26 cellular contexts compared by ENCODE assay signal in genomic region chr11:100825610-100826009, GRCh38.
A peak's percentile ranks its signal among the peaks of the same experiment; 100 is the strongest.
DNase-seq lines count a peak whose midpoint lies in the region; TF ChIP-seq lines count a peak whose summit lies in the region.
"Had no signal": no experiment of that assay in that cellular context is flagged by ENCODE, and none has a peak within 500 bp of the region (broad histone marks: within the 10 kb centered on the region; RNA-seq: fewer than 3 reads in every experiment).

No MANE protein-coding gene starts in this region.

- TF ChIP-seq CTCF in hepatocyte (IDR thresholded peaks at IDR 0.05; ENCODE audit: poor library complexity) (no peak), smooth muscle cell (IDR thresholded peaks at IDR 0.05; ENCODE audit: borderline replicate concordance, insufficient read depth, poor library complexity, severe bottlenecking) (no peak), sigmoid colon (IDR thresholded peaks at IDR 0.05) (no peak)

- H3K9me2 ChIP-seq in hepatocyte (replicated peaks; ENCODE audit: insufficient read depth), result no peaks in the 10 kb centered on the region

- H3K4me1 ChIP-seq in hepatocyte (ENCODE audit: insufficient read depth) (peaks cover 12% of the 10 kb centered on the region), smooth muscle cell (ENCODE audit: low read depth) (peaks cover 54% of the 10 kb centered on the region), sigmoid colon (peaks cover 0 to 17% (median 3%) of the 10 kb centered on the region in 4 donors)
- H3K4me1 ChIP-seq: breast epithelium, colonic mucosa, left lung had no signal

- no peaks in the 10 kb centered on the region for H3K9me3 ChIP-seq in hepatocyte (ENCODE audit: low read depth)
- H3K9me3 ChIP-seq in smooth muscle cell (replicated peaks; ENCODE audit: low read depth), result no peaks in the 10 kb centered on the region
- no peaks in the 10 kb centered on the region for H3K9me3 ChIP-seq in sigmoid colon
- H3K9me3 ChIP-seq: A549, breast epithelium, colonic mucosa, esophagus muscularis mucosa, left lung had no signal

- intact Hi-C loops in sigmoid colon (cut with DNase I), result no loop called here

- H4K20me1 ChIP-seq in hepatocyte (ENCODE audit: insufficient read depth, poor library complexity, severe bottlenecking), result no peaks in the 10 kb centered on the region
- H4K20me1 ChIP-seq in smooth muscle cell (ENCODE audit: low read depth), result no peaks in the 10 kb centered on the region

- H3K27ac ChIP-seq in hepatocyte (no peak overlapping the region), smooth muscle cell (ENCODE audit: low read depth) (no peak overlapping the region), sigmoid colon (no peak overlapping the region)
- H3K27ac ChIP-seq: A549, breast epithelium, colonic mucosa, esophagus muscularis mucosa, left lung had no signal

- no peaks in the 10 kb centered on the region for H3F3A ChIP-seq in smooth muscle cell (ENCODE audit: low read depth)

- no peaks in the 10 kb centered on the region for H3K36me3 ChIP-seq in hepatocyte (replicated peaks; ENCODE audit: insufficient read depth, low read depth)
- no peaks in the 10 kb centered on the region for H3K36me3 ChIP-seq in smooth muscle cell (ENCODE audit: low read depth)
- no peaks in the 10 kb centered on the region for H3K36me3 ChIP-seq in sigmoid colon
- H3K36me3 ChIP-seq: breast epithelium, colonic mucosa, esophagus muscularis mucosa, left lung had no signal

- H2AFZ ChIP-seq in hepatocyte (no peak overlapping the region), smooth muscle cell (ENCODE audit: low read depth) (no peak overlapping the region)

- no peak overlapping the region for H3K9ac ChIP-seq in smooth muscle cell (ENCODE audit: low read depth)

- H3K4me2 ChIP-seq in hepatocyte, result peak overlapping the region; percentile 28
- H3K4me2 ChIP-seq in smooth muscle cell, result peak overlapping the region; percentile 52
- H3K4me2 ChIP-seq: A549 had no signal

- H3K27me3 ChIP-seq in hepatocyte (no peaks in the 10 kb centered on the region), smooth muscle cell (ENCODE audit: low read depth) (no peaks in the 10 kb centered on the region), sigmoid colon (no peaks in the 10 kb centered on the region)
- H3K27me3 ChIP-seq: breast epithelium, colonic mucosa, esophagus muscularis mucosa, left lung had no signal

- DNase-seq in NCI-H2171 treated with DMSO at 0.1 percent for 48 hours (lab: John Stamatoyannopoulos, UW) (peak; percentile 53), NCI-H2171 (lab: John Stamatoyannopoulos, UW) (no peak), astrocyte of the hippocampus (ENCODE audit: low read depth, low spot score) (peak; percentile 18), hepatocyte (ENCODE audit: low spot score) (no peak), smooth muscle cell (lab: John Stamatoyannopoulos, UW; ENCODE audit: unreplicated experiment) (no peak), A172 (ENCODE audit: low spot score) (no peak), SW 1271 (lab: John Stamatoyannopoulos, UW) (no peak), sigmoid colon (no peak)
- DNase-seq: activated B cell treated with CpG ODN at 0.5 μM for 24 hours; activated CD8-positive, alpha-beta memory T cell treated with anti-CD3 and anti-CD28 coated beads, Interleukin-2, amount 10 ng/mL, durations not matched to agents 7 days and 5 days; activated naive CD4-positive, alpha-beta T cell; activated T-cell treated with anti-CD3 and anti-CD28 coated beads, Interleukin-2, amount 50 U/mL, for 72 hours; CD8-positive, alpha-beta T cell; colonic mucosa; effector memory CD4-positive, alpha-beta T cell; IMR-90; left lung; naive thymus-derived CD4-positive, alpha-beta T cell; NCI-H1048; NCI-H2029 treated with DMSO at 0.1 percent for 48 hours; NCI-H524; stimulated activated CD4-positive, alpha-beta T cell treated with anti-CD3 and anti-CD28 coated beads, Interleukin-2, amount 100 ng/mL, for 24 hours; trophoblast cell had no signal

- TF ChIP-seq EP300 in sigmoid colon (IDR thresholded peaks at IDR 0.05), result no peak

- WGBS in hepatocyte (ENCODE audit: low lambda C conversion rate, missing lambda C conversion rate), result 62% methylated on average over 4 of the region's 4 CpGs
- WGBS in smooth muscle cell (ENCODE audit: low lambda C conversion rate), result 48% methylated on average over 4 of the region's 4 CpGs
- WGBS in sigmoid colon, 2 donors, result 74 to 76% methylated on average over 4 of the region's 4 CpGs

- TF ChIP-seq POLR2A in sigmoid colon (IDR thresholded peaks at IDR 0.05), result no peak

- H3K4me3 ChIP-seq in hepatocyte (no peak overlapping the region), smooth muscle cell (no peak overlapping the region), sigmoid colon (no peak overlapping the region)
- H3K4me3 ChIP-seq: A549, breast epithelium, colonic mucosa, esophagus muscularis mucosa, left lung had no signal

- H3K79me2 ChIP-seq in hepatocyte (peaks cover 16% of the 10 kb centered on the region), smooth muscle cell (ENCODE audit: low read depth) (peaks cover 51% of the 10 kb centered on the region)

Comparison
In these comparisons a context has a peak if more than half of its experiments do, and no peak if none do; other contexts are left out.
1. DNase-seq: peak in NCI-H2171 treated with DMSO at 0.1 percent for 48 hours (single experiment) and astrocyte of the hippocampus (single experiment); none in NCI-H2171 (single experiment), hepatocyte (single experiment), smooth muscle cell (single experiment), A172 (single experiment), SW 1271 (0 of 2) and sigmoid colon (single experiment).